9 cellular contexts compared by ENCODE assay signal in the genomic region with DNA sequence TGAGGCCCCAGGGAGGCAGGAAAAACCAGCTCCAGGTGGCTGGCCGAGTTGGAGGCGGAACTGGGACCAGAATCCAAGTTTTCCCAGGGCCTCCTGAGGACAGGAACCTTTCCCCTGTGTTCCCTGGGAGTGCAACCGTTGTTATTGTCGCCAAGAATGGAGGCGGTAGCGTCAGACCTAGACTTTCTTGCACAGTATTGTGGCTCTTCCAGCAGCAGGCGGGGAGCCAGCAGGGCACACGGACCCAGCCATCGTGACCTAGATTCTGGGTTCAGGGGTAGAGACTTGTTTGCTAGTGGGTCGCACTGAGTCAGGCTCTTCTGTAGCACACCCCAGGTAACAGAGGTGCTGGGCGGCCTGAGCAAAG.
DNase-seq lines count a peak whose midpoint lies in the region; ATAC-seq and TF ChIP-seq lines count a peak whose summit lies in the region.
"Had no signal": no experiment of that assay in that cellular context is flagged by ENCODE, and none has a peak within 500 bp of the region (broad histone marks: within the 10 kb centered on the region; RNA-seq: fewer than 3 reads in every experiment).

No MANE protein-coding gene starts in this region.

- no peak for TF ChIP-seq CTCF in RWPE1 (conservative IDR thresholded peaks at IDR 0.05; ENCODE audit: low read depth)

- H3K27ac ChIP-seq in caudate nucleus (ENCODE audit: low read depth, low read length): peak overlapping the region; percentile 76
- no peak overlapping the region for H3K27ac ChIP-seq in stomach smooth muscle (ENCODE audit: low read length)
- H3K27ac ChIP-seq in RWPE1: no peak overlapping the region

- H3K4me3 Mint-ChIP-seq in T-helper 2 cell treated with Interferon-gamma antibody and Interleukin-4, amounts not matched to agents 5 μg/mL and 100 μg/mL, for 36 hours: peak overlapping the region; percentile 34

- no peak for ATAC-seq in HG02870 (IDR thresholded peaks at IDR 0.05; ENCODE audit: unreplicated experiment)

- POLR2A ChIA-PET in RWPE1 (lab: Yijun Ruan, JAX; ENCODE audit: low non-redundant PET): no interaction called here

- DNase-seq in T-helper 2 cell treated with Interferon-gamma antibody and Interleukin-4, amounts not matched to agents 5 μg/mL and 100 μg/mL, for 36 hours (ENCODE audit: low spot score): no peak
- no peak for DNase-seq in T-helper 2 cell
- DNase-seq in caudate nucleus (lab: John Stamatoyannopoulos, UW): peak in 14 of 61 donors; percentile 13 to 50 (median 24)
- DNase-seq in medulla oblongata (ENCODE audit: extremely low spot score): peak; percentile 22
- DNase-seq in RWPE1 (ENCODE audit: low spot score): no peak
- DNase-seq in NCI-H524 (lab: John Stamatoyannopoulos, UW): no peak
- DNase-seq: NCI-H446 treated with DMSO at 0.1 percent for 48 hours had no signal

- peaks cover 14% of the 10 kb centered on the region for H3K4me1 ChIP-seq in stomach smooth muscle (ENCODE audit: control insufficient read depth, insufficient read depth, low read length)

- H3K4me3 ChIP-seq in stomach smooth muscle (ENCODE audit: low read length in 2 of 2): peak overlapping the region; percentile 12 to 70

- H3K9me3 ChIP-seq in stomach smooth muscle (ENCODE audit: control insufficient read depth in 2 of 2, low read length in 2 of 2): no peaks in the 10 kb centered on the region

- peaks cover 20 to 24% of the 10 kb centered on the region in 2 donors for H3K27me3 ChIP-seq in stomach smooth muscle (ENCODE audit: control insufficient read depth in 1 of 2, insufficient read depth in 2 of 2, low read length in 2 of 2)

- H3K36me3 ChIP-seq in stomach smooth muscle (ENCODE audit: control insufficient read depth in 2 of 2, insufficient read depth in 2 of 2, low read length in 2 of 2): no peaks in the 10 kb centered on the region

- H3K36me3 Mint-ChIP-seq in T-helper 2 cell treated with Interferon-gamma antibody and Interleukin-4, amounts not matched to agents 5 μg/mL and 100 μg/mL, for 36 hours (ENCODE audit: low read depth): peaks cover 4% of the 10 kb centered on the region

- H3K27me3 Mint-ChIP-seq in T-helper 2 cell treated with Interferon-gamma antibody and Interleukin-4, amounts not matched to agents 5 μg/mL and 100 μg/mL, for 36 hours (ENCODE audit: low read depth): peaks cover 45% of the 10 kb centered on the region

- H3K27ac Mint-ChIP-seq in T-helper 2 cell treated with Interferon-gamma antibody and Interleukin-4, amounts not matched to agents 5 μg/mL and 100 μg/mL, for 36 hours: no peak overlapping the region

- no peaks in the 10 kb centered on the region for H3K9me3 Mint-ChIP-seq in T-helper 2 cell treated with Interferon-gamma antibody and Interleukin-4, amounts not matched to agents 5 μg/mL and 100 μg/mL, for 36 hours

- CTCF ChIA-PET in RWPE1 (lab: Yijun Ruan, JAX): no interaction called here

- peaks cover 18% of the 10 kb centered on the region for H3K4me1 Mint-ChIP-seq in T-helper 2 cell treated with Interferon-gamma antibody and Interleukin-4, amounts not matched to agents 5 μg/mL and 100 μg/mL, for 36 hours (ENCODE audit: low read depth)

- H3K9ac ChIP-seq in stomach smooth muscle (ENCODE audit: low read length in 2 of 2): no peak overlapping the region
